21 cellular contexts compared by ENCODE assay signal in the genomic region with DNA sequence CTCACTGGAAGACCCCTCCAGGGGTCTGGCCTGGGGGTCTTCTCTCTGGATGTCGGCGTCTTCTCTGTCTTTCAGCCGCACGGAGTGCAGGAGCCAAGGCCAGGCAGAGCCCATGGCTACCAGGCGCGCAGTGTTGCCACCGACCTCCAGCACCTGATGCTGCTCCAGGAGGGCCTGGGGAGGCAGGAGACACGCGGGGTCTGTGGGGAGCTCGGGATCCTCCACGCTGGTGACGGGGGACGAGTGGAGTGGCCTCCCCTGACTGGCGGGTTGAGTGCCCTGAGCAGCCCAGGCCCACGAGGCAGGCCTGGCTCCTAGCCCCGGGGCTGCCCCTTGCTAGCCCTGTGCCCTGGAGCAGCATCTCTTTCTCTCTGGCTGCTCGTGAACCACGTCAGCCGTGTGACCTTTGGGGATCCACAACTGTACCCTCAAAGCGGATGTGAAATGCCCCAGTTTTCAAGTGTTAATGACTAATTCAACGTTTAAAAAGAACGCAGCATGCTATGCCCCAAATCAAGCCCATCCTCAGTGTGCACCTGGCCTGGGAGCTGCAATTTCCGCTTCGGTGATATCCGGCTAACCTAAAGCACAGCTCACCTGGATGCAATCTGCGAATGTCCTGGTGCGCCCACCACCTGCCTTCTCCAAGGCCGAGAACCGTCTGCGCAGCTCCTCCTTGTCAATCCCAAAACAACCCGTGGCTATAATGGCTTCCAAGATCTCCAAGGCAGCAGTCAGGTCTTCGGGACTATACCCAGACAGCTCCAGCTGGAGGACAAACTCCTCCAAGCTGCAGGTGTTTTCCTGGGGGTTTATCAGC.
DNase-seq lines count a peak whose midpoint lies in the region; ATAC-seq and TF ChIP-seq lines count a peak whose summit lies in the region.
"Had no signal": no experiment of that assay in that cellular context is flagged by ENCODE, and none has a peak within 500 bp of the region (broad histone marks: within the 10 kb centered on the region; RNA-seq: fewer than 3 reads in every experiment).

No MANE protein-coding gene starts in this region.

- peak overlapping the region; percentile 65 for H3K23ac ChIP-seq in neuronal stem cell (ENCODE audit: low read depth, low read length, poor library complexity)

- H3K27ac ChIP-seq in OCI-LY7 (ENCODE audit: low read depth, low read length, poor library complexity, severe bottlenecking) (no peak overlapping the region), caudate nucleus (ENCODE audit: low read depth, low read length) (peak overlapping the region; percentile 78), neuronal stem cell (replicated peaks; ENCODE audit: low read length) (no peak overlapping the region)
- H3K27ac ChIP-seq: adrenal gland, cardiac muscle cell, suprapubic skin, VCaP had no signal

- H3K18ac ChIP-seq in neuronal stem cell (ENCODE audit: low read length) = no peak overlapping the region

- H2BK120ac ChIP-seq in neuronal stem cell (ENCODE audit: low read depth, low read length) = no peak overlapping the region

- H2BK5ac ChIP-seq in neuronal stem cell (ENCODE audit: low read length) = no peak overlapping the region

- H4K20me1 ChIP-seq in OCI-LY7 (ENCODE audit: insufficient read depth, low read length) = no peaks in the 10 kb centered on the region

- ATAC-seq in HG02885 (IDR thresholded peaks at IDR 0.05; ENCODE audit: poor library complexity, unreplicated experiment) = no peak

- H2AFZ ChIP-seq in OCI-LY7 (ENCODE audit: low read length) (no peak overlapping the region), neuronal stem cell (ENCODE audit: low read length) (no peak overlapping the region)

- no peak overlapping the region for H3K9ac ChIP-seq in neuronal stem cell (ENCODE audit: low read depth, low read length, poor library complexity)

- no peaks in the 10 kb centered on the region for H3K27me3 ChIP-seq in neuronal stem cell (ENCODE audit: control insufficient read depth in 3 of 3, insufficient read depth in 3 of 3, low read depth in 1 of 3, low read length in 3 of 3)
- H3K27me3 ChIP-seq: adrenal gland, BE2C, cardiac muscle cell, suprapubic skin had no signal

- intact Hi-C loops in activated CD4-positive, alpha-beta memory T cell treated with anti-CD3 and anti-CD28 coated beads for 36 hours (cut with micrococcal nuclease) = no loop called here
- intact Hi-C loops in OCI-LY7 (cut with micrococcal nuclease; ENCODE audit: unreplicated experiment) = no loop called here

- H3K27me3 Mint-ChIP-seq in activated CD4-positive, alpha-beta memory T cell treated with anti-CD3 and anti-CD28 coated beads, Interleukin-2, amount 10 ng/mL, durations not matched to agents 7 days and 5 days = no peaks in the 10 kb centered on the region
- H3K27me3 Mint-ChIP-seq in activated CD4-positive, alpha-beta memory T cell treated with anti-CD3 and anti-CD28 coated beads for 36 hours = no peaks in the 10 kb centered on the region

- H2AK5ac ChIP-seq in neuronal stem cell (ENCODE audit: low read depth, low read length) = no peak overlapping the region

- H3K4me3 Mint-ChIP-seq in activated CD4-positive, alpha-beta memory T cell treated with anti-CD3 and anti-CD28 coated beads, Interleukin-2, amount 10 ng/mL, durations not matched to agents 7 days and 5 days = no peak overlapping the region
- H3K4me3 Mint-ChIP-seq in activated CD4-positive, alpha-beta memory T cell treated with anti-CD3 and anti-CD28 coated beads for 36 hours = no peak overlapping the region
- H3K4me3 Mint-ChIP-seq: T-helper 1 cell treated with Interleukin-12 subunit alpha and Interleukin-12 subunit beta and Interleukin-4 antibody, amounts not matched to agents 30 μg/mL and 1 μg/mL, for 36 hours had no signal

- H3K9me2 ChIP-seq in OCI-LY7 (ENCODE audit: insufficient read depth, low read length) = no peaks in the 10 kb centered on the region

- H3K4ac ChIP-seq in neuronal stem cell (ENCODE audit: low read length) = no peak overlapping the region

- TF ChIP-seq CTCF in OCI-LY7 (conservative IDR thresholded peaks at IDR 0.05; ENCODE audit: low read length) = no peak

- H4K8ac ChIP-seq in neuronal stem cell (ENCODE audit: low read depth, low read length) = no peak overlapping the region

- H3K9me3 Mint-ChIP-seq in activated CD4-positive, alpha-beta memory T cell treated with anti-CD3 and anti-CD28 coated beads, Interleukin-2, amount 10 ng/mL, durations not matched to agents 7 days and 5 days = no peaks in the 10 kb centered on the region
- H3K9me3 Mint-ChIP-seq in activated CD4-positive, alpha-beta memory T cell treated with anti-CD3 and anti-CD28 coated beads for 36 hours = no peaks in the 10 kb centered on the region
- H3K9me3 Mint-ChIP-seq: T-helper 1 cell treated with Interleukin-12 subunit alpha and Interleukin-12 subunit beta and Interleukin-4 antibody, amounts not matched to agents 30 μg/mL and 1 μg/mL, for 36 hours had no signal

- H4K91ac ChIP-seq in neuronal stem cell (ENCODE audit: low read depth, low read length, poor library complexity) = no peak overlapping the region

- no peak overlapping the region for H3K4me3 ChIP-seq in OCI-LY7 (ENCODE audit: low read depth, low read length, poor library complexity, severe bottlenecking)
- no peak overlapping the region for H3K4me3 ChIP-seq in neuronal stem cell (ENCODE audit: low read length in 2 of 2)
- H3K4me3 ChIP-seq: adrenal gland, cardiac muscle cell, suprapubic skin had no signal

- H3K4me1 ChIP-seq in OCI-LY7 (ENCODE audit: insufficient read depth, low read length, poor library complexity, severe bottlenecking) = no peaks in the 10 kb centered on the region
- H3K4me1 ChIP-seq in neuronal stem cell (ENCODE audit: control insufficient read depth in 2 of 2, insufficient read depth in 1 of 2, low read depth in 1 of 2, low read length in 2 of 2) = no peaks in the 10 kb centered on the region
- H3K4me1 ChIP-seq: BE2C had no signal

- peak overlapping the region; percentile 61 for H3K27ac Mint-ChIP-seq in activated CD4-positive, alpha-beta memory T cell treated with anti-CD3 and anti-CD28 coated beads, Interleukin-2, amount 10 ng/mL, durations not matched to agents 7 days and 5 days
- H3K27ac Mint-ChIP-seq in activated CD4-positive, alpha-beta memory T cell treated with anti-CD3 and anti-CD28 coated beads for 36 hours = no peak overlapping the region
- H3K27ac Mint-ChIP-seq: T-helper 1 cell treated with Interleukin-12 subunit alpha and Interleukin-12 subunit beta and Interleukin-4 antibody, amounts not matched to agents 30 μg/mL and 1 μg/mL, for 36 hours had no signal

- DNase-seq in activated CD4-positive, alpha-beta memory T cell treated with anti-CD3 and anti-CD28 coated beads, Interleukin-2, amount 10 ng/mL, durations not matched to agents 7 days and 5 days = no peak
- DNase-seq in activated CD4-positive, alpha-beta memory T cell treated with anti-CD3 and anti-CD28 coated beads for 36 hours = no peak
- no peak for DNase-seq in OCI-LY7 (ENCODE audit: low spot score)
- DNase-seq in caudate nucleus (lab: John Stamatoyannopoulos, UW) = no peak
- DNase-seq in neuronal stem cell (ENCODE audit: low spot score) = no peak
- no peak for DNase-seq in occipital lobe (lab: John Stamatoyannopoulos, UW)
- DNase-seq in iPS-NIHi7 (ENCODE audit: extremely low spot score) = no peak
- DNase-seq: 8988T; adrenal gland; BE2C; NCI-H1092 treated with DMSO at 0.1 percent for 48 hours; NCI-H2107; NCI-H526 treated with DMSO at 0.1 percent for 48 hours; OCI-M1; SIG-M5; stimulated activated CD4-positive, alpha-beta T cell treated with anti-CD3 and anti-CD28 coated beads, Interleukin-2, amount 100 ng/mL, for 48 hours had no signal

- H3K4me1 Mint-ChIP-seq in activated CD4-positive, alpha-beta memory T cell treated with anti-CD3 and anti-CD28 coated beads, Interleukin-2, amount 10 ng/mL, durations not matched to agents 7 days and 5 days = peaks cover 24% of the 10 kb centered on the region
- peaks cover 30% of the 10 kb centered on the region for H3K4me1 Mint-ChIP-seq in activated CD4-positive, alpha-beta memory T cell treated with anti-CD3 and anti-CD28 coated beads for 36 hours (ENCODE audit: low read depth)

- H3K14ac ChIP-seq in neuronal stem cell (ENCODE audit: low read length) = no peak overlapping the region

- H2BK12ac ChIP-seq in neuronal stem cell (ENCODE audit: low read length) = no peak overlapping the region

- peaks cover 53% of the 10 kb centered on the region for H3K36me3 Mint-ChIP-seq in activated CD4-positive, alpha-beta memory T cell treated with anti-CD3 and anti-CD28 coated beads, Interleukin-2, amount 10 ng/mL, durations not matched to agents 7 days and 5 days (ENCODE audit: low read depth)
- H3K36me3 Mint-ChIP-seq in activated CD4-positive, alpha-beta memory T cell treated with anti-CD3 and anti-CD28 coated beads for 36 hours = peaks cover 42% of the 10 kb centered on the region

- WGBS in neuronal stem cell (ENCODE audit: extremely low coverage in 2 of 2, insufficient read length in 2 of 2, insufficient replicate concordance in 1 of 2), 2 donors = no CpG with 5 or more reads among the region's 32 CpGs

- TSS peak; percentile 35 for BruUV-seq in OCI-LY7 (replicated peaks; lab: Mats Ljungman, UMichigan)

- CTCF ChIA-PET in activated CD4-positive, alpha-beta memory T cell treated with anti-CD3 and anti-CD28 coated beads, Interleukin-2, amount 10 ng/mL, durations not matched to agents 7 days and 5 days (lab: Charles Lee) = interaction anchor here (1.3 kb wide), 1 partner anchor 286 kb away, joined by 3 read pairs; no protein-coding TSS in a partner anchor
- CTCF ChIA-PET in activated CD4-positive, alpha-beta memory T cell treated with anti-CD3 and anti-CD28 coated beads for 36 hours (lab: Charles Lee) = no interaction called here
- CTCF ChIA-PET in OCI-LY7 (lab: Charles Lee; ENCODE audit: unreplicated experiment) = no interaction called here

- H3K9me3 ChIP-seq in OCI-LY7 (ENCODE audit: low read length) (no peaks in the 10 kb centered on the region), neuronal stem cell (replicated peaks in 1 of 2; ENCODE audit: control insufficient read depth in 2 of 2, insufficient read depth in 1 of 2, low read depth in 1 of 2, low read length in 2 of 2) (no peaks in the 10 kb centered on the region)
- H3K9me3 ChIP-seq: adrenal gland, BE2C, suprapubic skin had no signal

- H3K36me3 ChIP-seq in OCI-LY7 (ENCODE audit: insufficient read depth, low read length) = peaks cover 81% of the 10 kb centered on the region
- H3K36me3 ChIP-seq in neuronal stem cell (replicated peaks in 1 of 2; ENCODE audit: control insufficient read depth in 2 of 2, insufficient read depth in 2 of 2, low read length in 2 of 2) = peaks cover 67 to 100% of the 10 kb centered on the region in 2 donors

- no peaks in the 10 kb centered on the region for H3K79me2 ChIP-seq in OCI-LY7 (ENCODE audit: insufficient read depth, low read depth, low read length)

- H3K4me2 ChIP-seq in OCI-LY7 (ENCODE audit: low read length) (no peak overlapping the region), neuronal stem cell (ENCODE audit: insufficient read depth, low read length, poor library complexity, severe bottlenecking) (no peak overlapping the region)

- H2BK15ac ChIP-seq in neuronal stem cell (ENCODE audit: low read length) = no peak overlapping the region

- POLR2A ChIA-PET in activated CD4-positive, alpha-beta memory T cell treated with anti-CD3 and anti-CD28 coated beads, Interleukin-2, amount 10 ng/mL, durations not matched to agents 7 days and 5 days (lab: Charles Lee) = interaction anchor here (0.7 to 1.4 kb wide), 8 partner anchors 61 to 295 kb away, joined by 3 read pairs; no protein-coding TSS in a partner anchor
- POLR2A ChIA-PET in activated CD4-positive, alpha-beta memory T cell treated with anti-CD3 and anti-CD28 coated beads for 36 hours (lab: Charles Lee) = no interaction called here
- POLR2A ChIA-PET in OCI-LY7 (lab: Charles Lee) = no interaction called here

- no peaks in the 10 kb centered on the region for H3K79me1 ChIP-seq in neuronal stem cell (ENCODE audit: low read depth, low read length)
